Comparison of ENCODE assay signal across 11 cellular contexts in the genomic region with DNA sequence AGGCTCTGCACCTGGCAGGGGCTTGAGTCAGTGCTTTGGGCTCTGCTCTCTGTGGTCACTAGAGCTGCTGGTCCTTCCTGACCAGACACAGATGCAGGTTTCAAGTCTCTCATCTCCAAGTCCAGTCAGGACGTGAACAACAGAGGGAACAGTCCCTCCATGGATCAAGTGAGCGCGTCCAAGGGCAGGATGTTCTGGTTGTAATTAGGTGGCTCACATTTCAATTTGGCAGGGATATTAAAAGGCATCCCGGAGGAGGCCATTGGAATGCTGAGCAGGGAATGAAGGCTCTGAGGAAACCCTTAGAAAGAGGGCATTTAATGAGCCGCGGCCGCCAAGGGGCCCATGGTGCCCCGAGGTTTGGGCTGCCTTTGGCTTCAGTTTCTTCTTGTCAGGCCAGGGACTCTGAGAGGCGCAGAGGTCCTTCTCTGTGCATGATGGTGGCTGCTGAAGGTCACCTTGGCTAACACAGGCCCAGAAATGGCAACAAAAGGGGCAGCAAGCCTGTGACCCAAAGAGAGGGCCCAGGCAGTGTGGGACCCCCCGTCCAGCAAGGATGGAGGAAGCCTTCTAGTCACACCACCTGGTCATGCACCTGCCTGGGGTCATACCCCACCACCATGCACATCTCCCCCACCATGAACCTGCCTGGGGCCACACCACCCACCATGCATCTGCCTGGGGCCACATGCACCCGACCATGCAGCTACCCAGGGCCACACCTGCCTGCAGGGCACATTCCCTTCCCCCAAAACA. TPM values are rescaled to one million over a fixed set of nuclear protein-coding genes. Genes with fewer than 3 reads are reported as not detected.
DNase-seq lines count a peak whose midpoint lies in the region; ATAC-seq and TF ChIP-seq lines count a peak whose summit lies in the region.
"Had no signal": no experiment of that assay in that cellular context is flagged by ENCODE, and none has a peak within 500 bp of the region (broad histone marks: within the 10 kb centered on the region; RNA-seq: fewer than 3 reads in every experiment).

No MANE protein-coding gene starts in this region.

- DNase-seq in G401 (ENCODE audit: low spot score), result peak; percentile 95
- no peak for DNase-seq in SK-N-SH
- DNase-seq in Right ventricle myocardium superior, result peak; percentile 51
- peak; percentile 56 for DNase-seq in spleen
- no peak for DNase-seq in SW 1271 (lab: John Stamatoyannopoulos, UW)
- no peak for DNase-seq in NCI-H1930 (lab: John Stamatoyannopoulos, UW)
- DNase-seq in NCI-H524 (lab: John Stamatoyannopoulos, UW), result no peak
- DNase-seq: cortex of kidney; DND-41; stimulated activated CD4-positive, alpha-beta T cell treated with anti-CD3 and anti-CD28 coated beads, Interleukin-4, amount 100 ng/mL, for 4 hours; T-helper 17 cell had no signal

- no peaks in the 10 kb centered on the region for H3K79me2 ChIP-seq in SK-N-SH (ENCODE audit: insufficient read depth)

- ATAC-seq in Right ventricle myocardium superior (ENCODE audit: poor library complexity), result peak; percentile 45
- ATAC-seq: T-helper 17 cell had no signal

- intact Hi-C loops in Right ventricle myocardium superior (cut with DNase I), result loop anchor here (5.0 kb wide), 1 partner anchor 40 kb away; no protein-coding TSS in a partner anchor
- intact Hi-C loops in spleen (cut with DNase I; ENCODE audit: low total_unique reads), result no loop called here

- POLR2A ChIA-PET in SK-N-SH (lab: Yijun Ruan, JAX), result no interaction called here

- in situ Hi-C loops in G401 (cut with HindIII; ENCODE audit: low sequenced_read_pairs), result no loop called here

- no peaks in the 10 kb centered on the region for H3K36me3 ChIP-seq in SK-N-SH (replicated peaks in 1 of 2; ENCODE audit: control insufficient read depth in 1 of 2, insufficient read depth in 2 of 2, low read length in 1 of 2)
- no peaks in the 10 kb centered on the region for H3K36me3 ChIP-seq in spleen

- H4K20me1 ChIP-seq in SK-N-SH (ENCODE audit: insufficient read depth), result no peaks in the 10 kb centered on the region

- no peak overlapping the region for H3K27ac ChIP-seq in SK-N-SH (ENCODE audit: low read depth in 2 of 2, low read length in 1 of 2)
- H3K27ac ChIP-seq in spleen, result peak overlapping the region in 4 of 8 donors; percentile 17 to 51 (median 36)

- no peak overlapping the region; the same call in 1 of the 2 replicates for H3K4me2 ChIP-seq in SK-N-SH

- H3K4me1 ChIP-seq in SK-N-SH (ENCODE audit: control insufficient read depth in 1 of 2, insufficient read depth in 2 of 2, low read depth in 1 of 2, low read length in 1 of 2) (peaks cover 0 to 6% of the 10 kb centered on the region in 2 experiments; a peak in 1 of 4 replicates), spleen (peaks cover 0 to 23% (median 9%) of the 10 kb centered on the region in 6 donors)

- no peak for TF ChIP-seq CTCF in SK-N-SH (IDR thresholded peaks at IDR 0.05)
- no peak for TF ChIP-seq CTCF in spleen (IDR thresholded peaks at IDR 0.05 in 8 of 11, conservative IDR thresholded peaks at IDR 0.05 in 3 of 11)

- no peak overlapping the region for H3K4me3 ChIP-seq in SK-N-SH (ENCODE audit: low read depth in 2 of 2, low read length in 1 of 2)
- no peak overlapping the region for H3K4me3 ChIP-seq in spleen

- WGBS in SK-N-SH (ENCODE audit: low lambda C conversion rate), result 73% methylated on average over 10 of the region's 11 CpGs
- WGBS in spleen, 5 donors, result 75 to 82% (median 79%) methylated on average over 9 to 11 of the region's 11 CpGs

- no peaks in the 10 kb centered on the region for H3F3A ChIP-seq in SK-N-SH (replicated peaks; ENCODE audit: insufficient read depth)

- no peak for TF ChIP-seq RAD21 in SK-N-SH (IDR thresholded peaks at IDR 0.05; ENCODE audit: low read length)

- TF ChIP-seq EP300 in SK-N-SH (IDR thresholded peaks at IDR 0.05; ENCODE audit: borderline replicate concordance in 1 of 2, low read depth in 1 of 2, low read length in 1 of 2), result no peak

- H3K9ac ChIP-seq in SK-N-SH, result no peak overlapping the region

- H3K27me3 ChIP-seq in SK-N-SH (ENCODE audit: insufficient read depth) (no peaks in the 10 kb centered on the region), spleen (replicated peaks in 1 of 7) (peaks cover 0 to 6% (median 0%) of the 10 kb centered on the region in 7 donors)

- TF ChIP-seq POLR2A in spleen (IDR thresholded peaks at IDR 0.05), result no peak

- CTCF ChIA-PET in SK-N-SH (lab: Yijun Ruan, JAX), result no interaction called here

- no peaks in the 10 kb centered on the region for H3K9me2 ChIP-seq in SK-N-SH

- H2AFZ ChIP-seq in SK-N-SH (ENCODE audit: low read depth), result no peak overlapping the region

- H3K9me3 ChIP-seq in SK-N-SH (no peaks in the 10 kb centered on the region), spleen (no peaks in the 10 kb centered on the region)

TF ChIP-seq in SK-N-SH, 30 proteins besides CTCF, POLR2A, EP300 and RAD21:
- TF ChIP-seq, protein P1, sequence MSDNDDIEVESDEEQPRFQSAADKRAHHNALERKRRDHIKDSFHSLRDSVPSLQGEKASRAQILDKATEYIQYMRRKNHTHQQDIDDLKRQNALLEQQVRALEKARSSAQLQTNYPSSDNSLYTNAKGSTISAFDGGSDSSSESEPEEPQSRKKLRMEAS (IDR thresholded peaks at IDR 0.05; ENCODE audit: low read depth), result no peak
- TF ChIP-seq TCF12 (IDR thresholded peaks at IDR 0.05) (peak; percentile 57; the same call in 1 of the 2 replicates), FOXM1 (IDR thresholded peaks at IDR 0.05; ENCODE audit: low read depth) (no peak), NFIC (IDR thresholded peaks at IDR 0.05; ENCODE audit: borderline replicate concordance) (peak; percentile 64)
- TF ChIP-seq, protein P2, sequence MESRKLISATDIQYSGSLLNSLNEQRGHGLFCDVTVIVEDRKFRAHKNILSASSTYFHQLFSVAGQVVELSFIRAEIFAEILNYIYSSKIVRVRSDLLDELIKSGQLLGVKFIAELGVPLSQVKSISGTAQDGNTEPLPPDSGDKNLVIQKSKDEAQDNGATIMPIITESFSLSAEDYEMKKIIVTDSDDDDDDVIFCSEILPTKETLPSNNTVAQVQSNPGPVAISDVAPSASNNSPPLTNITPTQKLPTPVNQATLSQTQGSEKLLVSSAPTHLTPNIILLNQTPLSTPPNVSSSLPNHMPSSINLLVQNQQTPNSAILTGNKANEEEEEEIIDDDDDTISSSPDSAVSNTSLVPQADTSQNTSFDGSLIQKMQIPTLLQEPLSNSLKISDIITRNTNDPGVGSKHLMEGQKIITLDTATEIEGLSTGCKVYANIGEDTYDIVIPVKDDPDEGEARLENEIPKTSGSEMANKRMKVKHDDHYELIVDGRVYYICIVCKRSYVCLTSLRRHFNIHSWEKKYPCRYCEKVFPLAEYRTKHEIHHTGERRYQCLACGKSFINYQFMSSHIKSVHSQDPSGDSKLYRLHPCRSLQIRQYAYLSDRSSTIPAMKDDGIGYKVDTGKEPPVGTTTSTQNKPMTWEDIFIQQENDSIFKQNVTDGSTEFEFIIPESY (IDR thresholded peaks at IDR 0.05; ENCODE audit: borderline replicate concordance, low read depth), result no peak
TF ChIP-seq in SK-N-SH: peak in this region for 2.

RNA-seq across cellular contexts. Expression of a gene that starts 30.7 kb away (rescaled TPM):
- total RNA-seq in G401 (2014; rRNA removed; shearing (Covaris generic)), result 22.8 and 44.3 TPM in 2 replicates
- polyA plus RNA-seq in SK-N-SH (2012; rRNA removed), result 12.0 and 12.9 TPM in 2 replicates
- 11.2 and 11.8 TPM in 2 replicates for polyA plus RNA-seq in SK-N-SH (2012; cell fraction: cytosol; rRNA removed)
- 9.6 and 10.9 TPM in 2 replicates for polyA plus RNA-seq in SK-N-SH (2012; cell fraction: nucleus; rRNA removed)
- total RNA-seq in Right ventricle myocardium superior, result 99.1 TPM
- 10 to 100 TPM; 24.7 to 41.3 (median 33.7) TPM for total RNA-seq in spleen
- 10 to 100 TPM; 11.1 to 16.5 (median 11.7) TPM for polyA plus RNA-seq in spleen

Comparison
In these comparisons a context has a peak if more than half of its experiments do, and no peak if none do; other contexts are left out.
1. DNase-seq: peak in G401 (single experiment), Right ventricle myocardium superior (single experiment) and spleen (single experiment); none in SK-N-SH (single experiment), SW 1271 (0 of 2), NCI-H1930 (0 of 2) and NCI-H524 (0 of 2).